8 cellular contexts compared by ENCODE assay signal in genomic region chr3:173584834-173585831, GRCh38.
A peak's percentile ranks its signal among the peaks of the same experiment; 100 is the strongest.
DNase-seq lines count a peak whose midpoint lies in the region; ATAC-seq and TF ChIP-seq lines count a peak whose summit lies in the region.

No MANE protein-coding gene starts in this region.

- DNase-seq in COR-L47 (lab: John Stamatoyannopoulos, UW) (peak; percentile 88), NCI-H446 treated with DMSO at 0.1 percent for 48 hours (lab: John Stamatoyannopoulos, UW) (peak; percentile 89), epidermal melanocyte (ENCODE audit: insufficient read length, low spot score) (peak; percentile 19), mesothelial cell of epicardium (ENCODE audit: low spot score in 2 of 2, unreplicated experiment in 2 of 2) (peak in 1 of 2 experiments; percentile 49), ureter (ENCODE audit: low spot score) (peak; percentile 49), activated T-cell treated with anti-CD3 and anti-CD28 coated beads for 4 hours (no peak)

- TF ChIP-seq CTCF in mesothelial cell of epicardium (IDR thresholded peaks at IDR 0.05; ENCODE audit: unreplicated experiment), result no peak

- peaks cover 25% of the 10 kb centered on the region for H3K4me1 Mint-ChIP-seq in mesothelial cell of epicardium

- no peak for ATAC-seq in HG03025 (IDR thresholded peaks at IDR 0.05; ENCODE audit: low FRiP score, unreplicated experiment)
- no peak for ATAC-seq in HG03432 (IDR thresholded peaks at IDR 0.05; ENCODE audit: unreplicated experiment)

- H3K9me3 Mint-ChIP-seq in mesothelial cell of epicardium, result no peaks in the 10 kb centered on the region

- peak overlapping the region; percentile 24 for H3K27ac Mint-ChIP-seq in mesothelial cell of epicardium

- peak overlapping the region; percentile 82 for H3K4me3 Mint-ChIP-seq in mesothelial cell of epicardium

- no peaks in the 10 kb centered on the region for H3K36me3 Mint-ChIP-seq in mesothelial cell of epicardium

- peaks cover 39% of the 10 kb centered on the region for H3K27me3 Mint-ChIP-seq in mesothelial cell of epicardium (ENCODE audit: low read depth)
